Comparison of ENCODE assay signal across 2 cellular contexts in genomic region chr21:45289655-45290515, GRCh38.
TF ChIP-seq lines count a peak whose summit lies in the region.

No MANE protein-coding gene starts in this region.

TF ChIP-seq in Ishikawa, 13 proteins besides CTCF, POLR2A, EP300 and RAD21 (continued from another document):
- TF ChIP-seq TCF12 (IDR thresholded peaks at IDR 0.05; ENCODE audit: low read depth) (no peak), ZBTB7A (IDR thresholded peaks at IDR 0.05; ENCODE audit: low read depth) (no peak), USF1 (IDR thresholded peaks at IDR 0.05) (no peak), TEAD4 (IDR thresholded peaks at IDR 0.05) (no peak), EGR1 (IDR thresholded peaks at IDR 0.05) (no peak), TAF1 (IDR thresholded peaks at IDR 0.05; ENCODE audit: low read depth) (no peak), MAX (IDR thresholded peaks at IDR 0.05) (no peak), NFIC (IDR thresholded peaks at IDR 0.05) (no peak)

TF ChIP-seq in K562, 482 proteins besides CTCF, POLR2A, EP300 and RAD21 (continued from another document and continues in another):
- no peak for TF ChIP-seq CHD7 (IDR thresholded peaks at IDR 0.05; ENCODE audit: low read depth, low read length)
- no peak for TF ChIP-seq MBD2 (IDR thresholded peaks at IDR 0.05; ENCODE audit: borderline replicate concordance, low read depth)
- TF ChIP-seq SMAD3 (CRISPR knock-in tag; conservative IDR thresholded peaks at IDR 0.05) = no peak
- TF ChIP-seq CHCHD3 (CRISPR knock-in tag; IDR thresholded peaks at IDR 0.05) = no peak
- TF ChIP-seq ZNF274 (IDR thresholded peaks at IDR 0.05; ENCODE audit: borderline replicate concordance, low read depth, low read length) = no peak
- TF ChIP-seq POLR3A (IDR thresholded peaks at IDR 0.05; ENCODE audit: borderline replicate concordance, extremely low read depth, insufficient read depth, insufficient read length) = no peak
- TF ChIP-seq USF2 (CRISPR knock-in tag; IDR thresholded peaks at IDR 0.05) = peak; percentile 20; the same call in 1 of the 2 replicates
- TF ChIP-seq MYBL2 (IDR thresholded peaks at IDR 0.05; ENCODE audit: low read depth) = no peak
- TF ChIP-seq MYBL2 (CRISPR knock-in tag; IDR thresholded peaks at IDR 0.05; ENCODE audit: borderline replicate concordance) = no peak
- TF ChIP-seq ZBTB40 (IDR thresholded peaks at IDR 0.05) = no peak
- no peak for TF ChIP-seq ZBTB40 (CRISPR knock-in tag; IDR thresholded peaks at IDR 0.05)
- TF ChIP-seq ZNF239 (CRISPR knock-in tag; IDR thresholded peaks at IDR 0.05) = no peak
- no peak for TF ChIP-seq SFPQ (IDR thresholded peaks at IDR 0.05; ENCODE audit: low read depth, low read length)
- TF ChIP-seq MED1 (CRISPR knock-in tag; IDR thresholded peaks at IDR 0.05; ENCODE audit: borderline replicate concordance) = no peak
- no peak for TF ChIP-seq TAF1 (IDR thresholded peaks at IDR 0.05; ENCODE audit: control insufficient read depth, extremely low read depth, insufficient read depth, low read length, severe bottlenecking)
- TF ChIP-seq ATF1 (CRISPR knock-in tag; IDR thresholded peaks at IDR 0.05) = no peak
- TF ChIP-seq ATF1 (tag; IDR thresholded peaks at IDR 0.05) = no peak
- TF ChIP-seq YBX1 (IDR thresholded peaks at IDR 0.05) = no peak
- TF ChIP-seq NCOA6 (IDR thresholded peaks at IDR 0.05) = no peak
- TF ChIP-seq YY1 (IDR thresholded peaks at IDR 0.05; ENCODE audit: borderline replicate concordance in 1 of 3, control insufficient read depth in 1 of 3, extremely low read depth in 1 of 3, insufficient read depth in 3 of 3, insufficient read length in 1 of 3, insufficient replicate concordance in 2 of 3, low read depth in 1 of 3, low read length in 2 of 3) = no peak
- no peak for TF ChIP-seq ZBTB5 (IDR thresholded peaks at IDR 0.05)
- no peak for TF ChIP-seq ZBTB43 (CRISPR knock-in tag; IDR thresholded peaks at IDR 0.05)
- TF ChIP-seq NELFE (IDR thresholded peaks at IDR 0.05; ENCODE audit: insufficient read depth, insufficient read length) = no peak
